Comparison of ENCODE assay signal across 25 cellular contexts in the genomic region with DNA sequence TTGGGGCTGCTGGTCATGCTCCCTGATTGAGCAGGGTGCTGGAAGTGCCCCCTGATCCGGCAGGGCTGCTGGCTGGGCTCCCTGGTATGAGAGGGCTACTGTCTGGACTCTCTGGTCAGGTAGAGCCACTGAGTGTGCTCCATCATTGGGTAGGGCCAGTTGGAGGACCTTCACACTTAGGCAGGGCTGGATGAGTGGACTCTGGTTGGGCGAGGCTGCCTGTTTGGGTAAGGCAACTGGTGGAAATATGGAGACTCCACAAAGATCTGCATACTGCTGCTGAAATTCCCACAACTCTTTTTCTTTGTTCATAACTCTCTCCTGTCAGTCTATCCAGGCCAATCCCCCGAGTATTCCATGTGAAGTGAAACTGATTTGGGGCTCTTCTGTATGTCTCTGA.
DNase-seq lines count a peak whose midpoint lies in the region; ATAC-seq and TF ChIP-seq lines count a peak whose summit lies in the region.
"Had no signal": no experiment of that assay in that cellular context is flagged by ENCODE, and none has a peak within 500 bp of the region (broad histone marks: within the 10 kb centered on the region; RNA-seq: fewer than 3 reads in every experiment).

No MANE protein-coding gene starts in this region.

- no peak overlapping the region for H3K27ac ChIP-seq in transverse colon
- H3K27ac ChIP-seq: 22Rv1 had no signal

- H3K36me3 Mint-ChIP-seq in activated CD4-positive, alpha-beta T cell treated with anti-CD3 and anti-CD28 coated beads, Interleukin-2, amount 10 ng/mL, durations not matched to agents 24 days and 14 days (ENCODE audit: low read depth): no peaks in the 10 kb centered on the region
- H3K36me3 Mint-ChIP-seq in dendritic cell treated with granulocyte-macrophage colony-stimulating factor and Interleukin-4, amounts not matched to agents 40 ng/mL and 50 ng/mL, for 4 days (ENCODE audit: low read depth): no peaks in the 10 kb centered on the region
- peaks cover 4 to 12% of the 10 kb centered on the region in 2 donors for H3K36me3 Mint-ChIP-seq in naive B cell
- H3K36me3 Mint-ChIP-seq: CD14-positive monocyte; CD8-positive, alpha-beta memory T cell had no signal

- peaks cover 6% of the 10 kb centered on the region for H3K4me1 Mint-ChIP-seq in activated CD4-positive, alpha-beta T cell treated with anti-CD3 and anti-CD28 coated beads, Interleukin-2, amount 10 ng/mL, durations not matched to agents 24 days and 14 days
- H3K4me1 Mint-ChIP-seq in dendritic cell treated with granulocyte-macrophage colony-stimulating factor and Interleukin-4, amounts not matched to agents 40 ng/mL and 50 ng/mL, for 4 days (ENCODE audit: low read depth): peaks cover 21% of the 10 kb centered on the region
- peaks cover 27 to 38% (median 33%) of the 10 kb centered on the region in 3 donors for H3K4me1 Mint-ChIP-seq in naive B cell

- no peak overlapping the region for H3K27ac Mint-ChIP-seq in activated CD4-positive, alpha-beta T cell treated with anti-CD3 and anti-CD28 coated beads, Interleukin-2, amount 10 ng/mL, durations not matched to agents 24 days and 14 days
- peak overlapping the region; percentile 65 for H3K27ac Mint-ChIP-seq in dendritic cell treated with granulocyte-macrophage colony-stimulating factor and Interleukin-4, amounts not matched to agents 40 ng/mL and 50 ng/mL, for 4 days
- H3K27ac Mint-ChIP-seq in naive B cell: peak overlapping the region in 5 of 6 donors; percentile 30 to 92 (median 88)
- H3K27ac Mint-ChIP-seq: CD8-positive, alpha-beta memory T cell had no signal

- no peaks in the 10 kb centered on the region for H3K27me3 Mint-ChIP-seq in activated CD4-positive, alpha-beta T cell treated with anti-CD3 and anti-CD28 coated beads, Interleukin-2, amount 10 ng/mL, durations not matched to agents 24 days and 14 days
- H3K27me3 Mint-ChIP-seq in dendritic cell treated with granulocyte-macrophage colony-stimulating factor and Interleukin-4, amounts not matched to agents 40 ng/mL and 50 ng/mL, for 4 days: no peaks in the 10 kb centered on the region
- H3K27me3 Mint-ChIP-seq in naive B cell: no peaks in the 10 kb centered on the region

- no peaks in the 10 kb centered on the region for H3K9me3 ChIP-seq in transverse colon
- H3K9me3 ChIP-seq: BE2C, SK-N-SH had no signal

- H3K9me3 Mint-ChIP-seq in activated CD4-positive, alpha-beta T cell treated with anti-CD3 and anti-CD28 coated beads, Interleukin-2, amount 10 ng/mL, durations not matched to agents 24 days and 14 days: peaks cover 10% of the 10 kb centered on the region
- H3K9me3 Mint-ChIP-seq in dendritic cell treated with granulocyte-macrophage colony-stimulating factor and Interleukin-4, amounts not matched to agents 40 ng/mL and 50 ng/mL, for 4 days: no peaks in the 10 kb centered on the region
- H3K9me3 Mint-ChIP-seq in naive B cell: peaks cover 0 to 7% (median 2%) of the 10 kb centered on the region in 7 donors

- peak; percentile 52 for DNase-seq in activated CD4-positive, alpha-beta T cell treated with anti-CD3 and anti-CD28 coated beads, Interleukin-2, amount 10 ng/mL, durations not matched to agents 24 days and 14 days
- no peak for DNase-seq in activated CD4-positive, alpha-beta T cell treated with anti-CD3 and anti-CD28 coated beads for 48 hours
- DNase-seq in naive B cell (no peak), SIG-M5 (lab: John Stamatoyannopoulos, UW) (no peak), transverse colon (no peak), ureter (ENCODE audit: low spot score) (no peak)
- DNase-seq: BE2C; CD8-positive, alpha-beta memory T cell; DMS 273 treated with DMSO at 0.1 percent for 48 hours; DMS79; EL; GDM1; H9; IMR-90; KG1; MM.1S; NCI-H2029 treated with DMSO at 0.1 percent for 48 hours; NCI-H2227 treated with DMSO at 0.1 percent for 48 hours; NCI-H526 treated with DMSO at 0.1 percent for 48 hours; OCI-M1; SK-N-SH had no signal

- no peak overlapping the region for H3K4me3 ChIP-seq in transverse colon

- intact Hi-C loops in activated CD4-positive, alpha-beta T cell treated with anti-CD3 and anti-CD28 coated beads, Interleukin-2, amount 10 ng/mL, durations not matched to agents 24 days and 14 days (cut with micrococcal nuclease): no loop called here
- intact Hi-C loops in dendritic cell treated with granulocyte-macrophage colony-stimulating factor and Interleukin-4, amounts not matched to agents 40 ng/mL and 50 ng/mL, for 4 days (cut with micrococcal nuclease): no loop called here
- intact Hi-C loops in transverse colon (cut with DNase I; ENCODE audit: low total_unique reads): no loop called here

- peaks cover 0 to 15% (median 3%) of the 10 kb centered on the region in 4 donors for H3K4me1 ChIP-seq in transverse colon
- H3K4me1 ChIP-seq: BE2C had no signal

- in situ Hi-C loops in transverse colon (cut with MboI; ENCODE audit: low pct_ligation_motif_present in 1 of 4, low pct_unique_long_range_greater_than_20kb in 1 of 4, low sequenced_read_pairs in 3 of 4): no loop called here

- no peak for TF ChIP-seq POLR2A in transverse colon (IDR thresholded peaks at IDR 0.05)

- H3K4me3 Mint-ChIP-seq in activated CD4-positive, alpha-beta T cell treated with anti-CD3 and anti-CD28 coated beads, Interleukin-2, amount 10 ng/mL, durations not matched to agents 24 days and 14 days: no peak overlapping the region
- no peak overlapping the region for H3K4me3 Mint-ChIP-seq in dendritic cell treated with granulocyte-macrophage colony-stimulating factor and Interleukin-4, amounts not matched to agents 40 ng/mL and 50 ng/mL, for 4 days
- H3K4me3 Mint-ChIP-seq in naive B cell: peak overlapping the region in 5 of 8 donors; percentile 6 to 74 (median 44)
- H3K4me3 Mint-ChIP-seq: CD8-positive, alpha-beta memory T cell; H9 had no signal

- WGBS in transverse colon (ENCODE audit: low coverage in 1 of 2), 2 donors: 44 to 88% methylated on average over 1 to 3 of the region's 3 CpGs

- no peaks in the 10 kb centered on the region for H3K36me3 ChIP-seq in transverse colon
- H3K36me3 ChIP-seq: BE2C had no signal

- TF ChIP-seq CTCF in transverse colon (IDR thresholded peaks at IDR 0.05): no peak

- ATAC-seq in naive B cell (ENCODE audit: low read depth in 2 of 2) (no peak), GM19452 (IDR thresholded peaks at IDR 0.05; ENCODE audit: unreplicated experiment) (no peak)

- no peaks in the 10 kb centered on the region for H3K27me3 ChIP-seq in transverse colon
- H3K27me3 ChIP-seq: BE2C had no signal

- no peak for TF ChIP-seq EP300 in transverse colon (IDR thresholded peaks at IDR 0.05; ENCODE audit: low read depth)

Comparison
In these comparisons a context has a peak if more than half of its experiments do, and no peak if none do; other contexts are left out.
1. H3K4me3 Mint-ChIP-seq: peak in naive B cell (5 of 8); none in activated CD4-positive, alpha-beta T cell treated with anti-CD3 and anti-CD28 coated beads, Interleukin-2, amount 10 ng/mL, durations not matched to agents 24 days and 14 days (single experiment) and dendritic cell treated with granulocyte-macrophage colony-stimulating factor and Interleukin-4, amounts not matched to agents 40 ng/mL and 50 ng/mL, for 4 days (single experiment).